ENCODE assay signal across 10 cellular contexts in genomic region chr11:33598426-33599069, GRCh38.
DNase-seq lines count a peak whose midpoint lies in the region; ATAC-seq and TF ChIP-seq lines count a peak whose summit lies in the region.
"Had no signal": no experiment of that assay in that cellular context is flagged by ENCODE, and none has a peak within 500 bp of the region (broad histone marks: within the 10 kb centered on the region; RNA-seq: fewer than 3 reads in every experiment).

No MANE protein-coding gene starts in this region.

- no peaks in the 10 kb centered on the region for H3K79me2 ChIP-seq in SK-N-SH (ENCODE audit: insufficient read depth)

- TF ChIP-seq EP300 in SK-N-SH (IDR thresholded peaks at IDR 0.05; ENCODE audit: borderline replicate concordance in 1 of 2, low read depth in 1 of 2, low read length in 1 of 2) (no peak), esophagus muscularis mucosa (IDR thresholded peaks at IDR 0.05) (no peak)

- H2AFZ ChIP-seq in SK-N-SH (ENCODE audit: low read depth): no peak overlapping the region

- H3K27me3 ChIP-seq in SK-N-SH (ENCODE audit: insufficient read depth) (no peaks in the 10 kb centered on the region), esophagus muscularis mucosa (peaks cover 0 to 30% (median 0%) of the 10 kb centered on the region in 4 donors), spleen (replicated peaks in 1 of 7) (peaks cover 0 to 38% (median 0%) of the 10 kb centered on the region in 7 donors)

- H3K27ac ChIP-seq in SK-N-SH (ENCODE audit: low read depth in 2 of 2, low read length in 1 of 2): no peak overlapping the region
- H3K27ac ChIP-seq in esophagus muscularis mucosa (replicated peaks in 1 of 4): no peak overlapping the region
- H3K27ac ChIP-seq in spleen: no peak overlapping the region

- H3K9ac ChIP-seq in SK-N-SH: no peak overlapping the region

- H3F3A ChIP-seq in SK-N-SH (replicated peaks; ENCODE audit: insufficient read depth): no peaks in the 10 kb centered on the region

- no peak overlapping the region for H3K4me2 ChIP-seq in SK-N-SH

- intact Hi-C loops in esophagus muscularis mucosa (cut with DNase I) (no loop called here), spleen (cut with DNase I; ENCODE audit: low total_unique reads) (no loop called here)

- POLR2A ChIA-PET in SK-N-SH (lab: Yijun Ruan, JAX): no interaction called here

- TF ChIP-seq RAD21 in SK-N-SH (IDR thresholded peaks at IDR 0.05; ENCODE audit: low read length): no peak

- WGBS in SK-N-SH (ENCODE audit: low lambda C conversion rate): 79% methylated on average over 19 of the region's 19 CpGs
- 65% methylated on average over 19 of the region's 19 CpGs for WGBS in esophagus muscularis mucosa
- 63 to 70% (median 65%) methylated on average over 19 of the region's 19 CpGs for WGBS in spleen, 5 donors

- H3K4me3 ChIP-seq in SK-N-SH (ENCODE audit: low read depth in 2 of 2, low read length in 1 of 2) (no peak overlapping the region; a peak in 1 of 4 replicates), fibroblast of mammary gland (ENCODE audit: control insufficient read depth, low read depth, low read length) (no peak overlapping the region), esophagus muscularis mucosa (no peak overlapping the region), spleen (no peak overlapping the region)

- no peaks in the 10 kb centered on the region; a peak in 1 of 4 replicates for H3K4me1 ChIP-seq in SK-N-SH (ENCODE audit: control insufficient read depth in 1 of 2, insufficient read depth in 2 of 2, low read depth in 1 of 2, low read length in 1 of 2)
- no peaks in the 10 kb centered on the region for H3K4me1 ChIP-seq in esophagus muscularis mucosa
- no peaks in the 10 kb centered on the region for H3K4me1 ChIP-seq in spleen

- H3K9me3 ChIP-seq in SK-N-SH (no peaks in the 10 kb centered on the region), esophagus muscularis mucosa (peaks cover 0 to 16% (median 14%) of the 10 kb centered on the region in 4 donors), spleen (peaks cover 0 to 18% (median 12%) of the 10 kb centered on the region in 8 donors)

- no peaks in the 10 kb centered on the region for H3K9me2 ChIP-seq in SK-N-SH

- CTCF ChIA-PET in SK-N-SH (lab: Yijun Ruan, JAX): no interaction called here

- H3K36me3 ChIP-seq in SK-N-SH (replicated peaks in 1 of 2; ENCODE audit: control insufficient read depth in 1 of 2, insufficient read depth in 2 of 2, low read length in 1 of 2) (peaks cover 10 to 49% of the 10 kb centered on the region in 2 experiments), esophagus muscularis mucosa (no peaks in the 10 kb centered on the region), spleen (no peaks in the 10 kb centered on the region)

- ATAC-seq in SK-N-SH treated with all-trans-retinoic acid at 6 μM for 48 hours (no peak), GM18858 (IDR thresholded peaks at IDR 0.05; ENCODE audit: unreplicated experiment) (no peak)
- ATAC-seq: Right ventricle myocardium inferior had no signal

- DNase-seq in SK-N-SH: peak; percentile 56
- peak; percentile 42 to 61 for DNase-seq in NCI-H526 (lab: John Stamatoyannopoulos, UW)
- DNase-seq in fibroblast of mammary gland (ENCODE audit: low read depth): peak; percentile 13
- peak; percentile 73 for DNase-seq in superior temporal gyrus (ENCODE audit: extremely low spot score)
- no peak for DNase-seq in esophagus muscularis mucosa (ENCODE audit: extremely low spot score)
- DNase-seq in spleen: no peak
- DNase-seq: NCI-H446 had no signal

- TF ChIP-seq POLR2A in esophagus muscularis mucosa (IDR thresholded peaks at IDR 0.05; ENCODE audit: low read depth) (no peak), spleen (IDR thresholded peaks at IDR 0.05) (no peak)

- TF ChIP-seq CTCF in SK-N-SH (IDR thresholded peaks at IDR 0.05) (no peak), fibroblast of mammary gland (conservative IDR thresholded peaks at IDR 0.05; ENCODE audit: control insufficient read depth, insufficient read depth, low read depth, low read length) (no peak), esophagus muscularis mucosa (IDR thresholded peaks at IDR 0.05) (no peak), spleen (IDR thresholded peaks at IDR 0.05 in 8 of 11, conservative IDR thresholded peaks at IDR 0.05 in 3 of 11) (no peak)

- H4K20me1 ChIP-seq in SK-N-SH (ENCODE audit: insufficient read depth): no peaks in the 10 kb centered on the region

TF ChIP-seq in SK-N-SH, 30 proteins besides CTCF, POLR2A, EP300 and RAD21:
- TF ChIP-seq TEAD4 (IDR thresholded peaks at IDR 0.05; ENCODE audit: borderline replicate concordance, insufficient read depth) (no peak), MXI1 (IDR thresholded peaks at IDR 0.05; ENCODE audit: low read depth, low read length) (no peak), USF2 (IDR thresholded peaks at IDR 0.05; ENCODE audit: borderline replicate concordance, low read depth, low read length) (no peak), ELF1 (IDR thresholded peaks at IDR 0.05) (no peak), SIN3A (IDR thresholded peaks at IDR 0.05; ENCODE audit: borderline replicate concordance, low read depth, low read length) (no peak), YY1 (IDR thresholded peaks at IDR 0.05; ENCODE audit: low read depth) (no peak)

TF ChIP-seq in SK-N-SH treated with all-trans-retinoic acid at 6 μM for 48 hours, 23 proteins besides CTCF, POLR2A, EP300 and RAD21:
- TF ChIP-seq PPARA (CRISPR knock-in tag; IDR thresholded peaks at IDR 0.05; ENCODE audit: borderline replicate concordance): no peak
TF ChIP-seq in SK-N-SH treated with all-trans-retinoic acid at 6 μM for 48 hours: peak in this region for 0.

Comparison
In these comparisons a context has a peak if more than half of its experiments do, and no peak if none do; other contexts are left out.
1. DNase-seq: peak in SK-N-SH (single experiment), NCI-H526 (2 of 2), fibroblast of mammary gland (single experiment) and superior temporal gyrus (single experiment); none in esophagus muscularis mucosa (single experiment) and spleen (single experiment).